ENCODE assay signal across 8 cellular contexts in genomic region chr12:6039894-6040601, GRCh38.
DNase-seq lines count a peak whose midpoint lies in the region; ATAC-seq and TF ChIP-seq lines count a peak whose summit lies in the region.

No MANE protein-coding gene starts in this region.

- no peak overlapping the region for H3K4me2 ChIP-seq in fibroblast of lung (ENCODE audit: extremely low read depth, insufficient read depth, low read length)
- H3K4me2 ChIP-seq in neural cell (ENCODE audit: low read length) = no peak overlapping the region

- no peaks in the 10 kb centered on the region for H3K9me3 ChIP-seq in fibroblast of lung (ENCODE audit: control insufficient read depth, insufficient read depth, low read depth, low read length)
- H3K9me3 ChIP-seq in neural cell (ENCODE audit: low read length) = no peaks in the 10 kb centered on the region
- no peaks in the 10 kb centered on the region for H3K9me3 ChIP-seq in transverse colon

- H3K9ac ChIP-seq in fibroblast of lung (ENCODE audit: insufficient read depth, low read length) (no peak overlapping the region), neural cell (ENCODE audit: low read length) (no peak overlapping the region)

- H3K79me2 ChIP-seq in fibroblast of lung (ENCODE audit: control insufficient read depth, insufficient read depth, low read length) = no peaks in the 10 kb centered on the region
- no peaks in the 10 kb centered on the region for H3K79me2 ChIP-seq in neural cell (replicated peaks; ENCODE audit: insufficient read depth, low read length)

- intact Hi-C loops in transverse colon (cut with DNase I; ENCODE audit: low total_unique reads) = loop anchor here (1.0 kb wide), 1 partner anchor 52 kb away; no protein-coding TSS in a partner anchor

- 18 to 80% methylated on average over 1 to 12 of the region's 12 CpGs for WGBS in transverse colon (ENCODE audit: low coverage in 1 of 2), 2 donors

- H3K4me3 ChIP-seq in fibroblast of lung (replicated peaks in 1 of 4; ENCODE audit: control extremely low read depth in 1 of 4, insufficient read depth in 1 of 4, low read depth in 3 of 4, low read length in 4 of 4) = no peak overlapping the region
- H3K4me3 ChIP-seq in neural cell (ENCODE audit: low read length) = no peak overlapping the region
- no peak overlapping the region for H3K4me3 ChIP-seq in transverse colon

- in situ Hi-C loops in transverse colon (cut with MboI; ENCODE audit: low pct_ligation_motif_present in 1 of 4, low pct_unique_long_range_greater_than_20kb in 1 of 4, low sequenced_read_pairs in 3 of 4) = loop anchor here in 3 of 4 donors (10.0 kb wide), 2 partner anchors 45 to 55 kb away; no protein-coding TSS in a partner anchor

- DNase-seq in GM03348 (ENCODE audit: low spot score) = peak; percentile 88
- DNase-seq in NOMO-1 treated with DMSO at 0.1 percent for 48 hours (lab: John Stamatoyannopoulos, UW; ENCODE audit: unreplicated experiment) = peak; percentile 50
- peak; percentile 44 for DNase-seq in activated T-cell treated with anti-CD3 and anti-CD28 coated beads for 24 hours (ENCODE audit: low read depth)
- peak; percentile 57 to 79 for DNase-seq in fibroblast of lung (ENCODE audit: low read depth in 2 of 2)
- peak; percentile 49 for DNase-seq in transverse colon

- TF ChIP-seq CTCF in fibroblast of lung (conservative IDR thresholded peaks at IDR 0.05 in 1 of 2, IDR thresholded peaks at IDR 0.05 in 1 of 2; ENCODE audit: low read depth in 1 of 2, low read length in 2 of 2) (peak; percentile 89 to 97), neural cell (IDR thresholded peaks at IDR 0.05; ENCODE audit: poor library complexity, severe bottlenecking) (peak; percentile 96), transverse colon (IDR thresholded peaks at IDR 0.05) (peak; percentile 86 to 93 (median 92))

- ATAC-seq in HG03175 (IDR thresholded peaks at IDR 0.05; ENCODE audit: unreplicated experiment) (peak; percentile 64), GM21515 (IDR thresholded peaks at IDR 0.05; ENCODE audit: unreplicated experiment) (no peak)

- peaks cover 2% of the 10 kb centered on the region for H3K27me3 ChIP-seq in fibroblast of lung (ENCODE audit: control insufficient read depth, insufficient read depth, low read length)
- H3K27me3 ChIP-seq in neural cell (ENCODE audit: insufficient read depth, low read depth, low read length) = no peaks in the 10 kb centered on the region
- no peaks in the 10 kb centered on the region for H3K27me3 ChIP-seq in transverse colon

- peak; percentile 97 for TF ChIP-seq RAD21 in neural cell (conservative IDR thresholded peaks at IDR 0.05)

- H3K4me1 ChIP-seq in fibroblast of lung (ENCODE audit: control insufficient read depth, extremely low read depth, insufficient read depth, low read length) = no peaks in the 10 kb centered on the region
- no peaks in the 10 kb centered on the region for H3K4me1 ChIP-seq in transverse colon

- no peaks in the 10 kb centered on the region for H3F3A ChIP-seq in neural cell (ENCODE audit: insufficient read depth, low read length, poor library complexity, severe bottlenecking)

- no peaks in the 10 kb centered on the region for H4K20me1 ChIP-seq in fibroblast of lung (ENCODE audit: control insufficient read depth, extremely low read depth, insufficient read depth, low read length)
- no peaks in the 10 kb centered on the region for H4K20me1 ChIP-seq in neural cell (ENCODE audit: insufficient read depth)

- H2AFZ ChIP-seq in fibroblast of lung (ENCODE audit: low read length) = peak overlapping the region; percentile 46
- H2AFZ ChIP-seq in neural cell (ENCODE audit: low read depth, low read length) = no peak overlapping the region

- TF ChIP-seq EP300 in neural cell (conservative IDR thresholded peaks at IDR 0.05; ENCODE audit: poor library complexity, severe bottlenecking) (no peak), transverse colon (IDR thresholded peaks at IDR 0.05; ENCODE audit: low read depth) (no peak)

- H3K27ac ChIP-seq in fibroblast of lung (ENCODE audit: insufficient read depth, low read length) (no peak overlapping the region), neural cell (ENCODE audit: low read length) (no peak overlapping the region), transverse colon (no peak overlapping the region)

- H3K9me2 ChIP-seq in neural cell (ENCODE audit: insufficient read depth, low read length) = no peaks in the 10 kb centered on the region

- no peaks in the 10 kb centered on the region for H3K36me3 ChIP-seq in fibroblast of lung (ENCODE audit: control insufficient read depth, insufficient read depth, low read length)
- H3K36me3 ChIP-seq in neural cell (ENCODE audit: insufficient read depth, low read length) = no peaks in the 10 kb centered on the region
- H3K36me3 ChIP-seq in transverse colon = no peaks in the 10 kb centered on the region

- no peak for TF ChIP-seq POLR2A in transverse colon (IDR thresholded peaks at IDR 0.05)

TF ChIP-seq in neural cell, 6 proteins besides CTCF, POLR2A, EP300 and RAD21:
- TF ChIP-seq SMC3 (conservative IDR thresholded peaks at IDR 0.05; ENCODE audit: poor library complexity) (peak; percentile 96), TAF1 (IDR thresholded peaks at IDR 0.05; ENCODE audit: low read depth) (no peak)
